8 cellular contexts compared by ENCODE assay signal in the genomic region with DNA sequence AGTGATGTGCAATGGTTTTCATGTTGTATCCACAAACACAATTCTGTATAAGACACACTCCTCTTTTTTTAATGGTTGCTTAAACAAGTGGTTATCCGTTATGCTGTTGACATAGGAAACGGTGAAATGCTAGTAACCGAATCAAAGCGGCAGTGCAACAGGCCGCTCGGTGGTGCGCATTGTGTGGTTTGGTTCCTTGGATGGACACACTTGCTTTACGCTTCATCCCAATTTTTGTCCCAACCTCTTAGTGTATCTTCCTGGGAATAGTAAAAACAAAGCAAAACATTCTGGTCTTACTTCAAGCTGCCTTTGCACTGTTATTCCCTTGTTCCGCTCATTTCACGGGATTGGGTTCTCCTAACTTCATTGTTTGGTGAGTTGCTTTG. TPM values are rescaled to one million over a fixed set of nuclear protein-coding genes. Genes with fewer than 3 reads are reported as not detected.
DNase-seq lines count a peak whose midpoint lies in the region; ATAC-seq and TF ChIP-seq lines count a peak whose summit lies in the region.

No MANE protein-coding gene starts in this region.

- H3K9me3 Mint-ChIP-seq in central memory CD8-positive, alpha-beta T cell = no peaks in the 10 kb centered on the region

- H4K5ac ChIP-seq in IMR-90 (ENCODE audit: low read depth, low read length) = peak overlapping the region; percentile 59

- DNase-seq in AG04449 (ENCODE audit: low read depth, low spot score) (no peak), IMR-90 (peak; percentile 44), GM03348 (ENCODE audit: low spot score) (no peak), iPS-NIHi11 (ENCODE audit: low spot score) (no peak), G401 (ENCODE audit: low spot score) (no peak), 8988T (no peak)
- no peak for DNase-seq in central memory CD8-positive, alpha-beta T cell (ENCODE audit: low spot score in 2 of 2)

- CTCF ChIA-PET in AG04449 (lab: Yijun Ruan, JAX) = interaction anchor here (0.7 to 6.7 kb wide), 2 partner anchors 8 to 13 kb away, joined by 4 to 44 read pairs; no protein-coding TSS in a partner anchor
- CTCF ChIA-PET in IMR-90 (lab: Yijun Ruan, JAX) = interaction anchor here (0.6 kb wide), 1 partner anchor 41 kb away, joined by 3 read pairs; no protein-coding TSS in a partner anchor

- peaks cover 5% of the 10 kb centered on the region for H4K20me1 ChIP-seq in IMR-90 (ENCODE audit: insufficient read depth, low read length)

- peak overlapping the region; percentile 88 for H2BK5ac ChIP-seq in IMR-90 (ENCODE audit: low read depth, low read length, poor library complexity, severe bottlenecking)

- H3K36me3 Mint-ChIP-seq in central memory CD8-positive, alpha-beta T cell (ENCODE audit: insufficient read depth) = peaks cover 24% of the 10 kb centered on the region

- peak overlapping the region; percentile 91 for H4K91ac ChIP-seq in IMR-90 (ENCODE audit: insufficient read depth, low read depth, low read length)

- TF ChIP-seq POLR2A in IMR-90 (IDR thresholded peaks at IDR 0.05; ENCODE audit: low read depth, low read length) = no peak

- H3K9me3 ChIP-seq in IMR-90 (ENCODE audit: control insufficient read depth, insufficient read depth, low read length) (no peaks in the 10 kb centered on the region), mucosa of rectum (ENCODE audit: control insufficient read depth in 2 of 2, low read length in 2 of 2) (no peaks in the 10 kb centered on the region)

- H2BK15ac ChIP-seq in IMR-90 (ENCODE audit: low read depth, low read length) = peak overlapping the region; percentile 93; the same call in 2 of the 3 replicates

- H3K56ac ChIP-seq in IMR-90 (ENCODE audit: extremely low read depth, insufficient read depth, low read length) = peak overlapping the region; percentile 81

- TF ChIP-seq CTCF in AG04449 (IDR thresholded peaks at IDR 0.05; ENCODE audit: insufficient read depth, low read length, missing control alignments) (no peak), IMR-90 (conservative IDR thresholded peaks at IDR 0.05; ENCODE audit: low read depth, low read length) (no peak)

- TSS peak; percentile 17 for BruUV-seq in IMR-90 (replicated peaks; lab: Mats Ljungman, UMichigan)

- in situ Hi-C loops in IMR-90 (cut with MboI; ENCODE audit: low sequenced_read_pairs) = loop anchor here (25.0 kb wide), 1 partner anchor 374 kb away; the partner anchor contains the start of gene ERO1A
- in situ Hi-C loops in G401 (cut with HindIII; ENCODE audit: low sequenced_read_pairs) = no loop called here

- H3K79me1 ChIP-seq in IMR-90 (ENCODE audit: low read depth in 1 of 2, low read length in 2 of 2) = peaks cover 15 to 73% of the 10 kb centered on the region in 2 experiments; a peak in 3 of 4 replicates

- peak overlapping the region; percentile 93 for H2BK120ac ChIP-seq in IMR-90 (ENCODE audit: low read depth, low read length)

- H2AK5ac ChIP-seq in IMR-90 (ENCODE audit: low read depth, low read length) = peak overlapping the region; percentile 33; the same call in 1 of the 2 replicates

- H3K4ac ChIP-seq in IMR-90 (ENCODE audit: low read depth, low read length) = peak overlapping the region; percentile 89

- no peak for TF ChIP-seq RAD21 in IMR-90 (IDR thresholded peaks at IDR 0.05; ENCODE audit: low read length)

- H3K27me3 Mint-ChIP-seq in central memory CD8-positive, alpha-beta T cell = no peaks in the 10 kb centered on the region

- no peak for ATAC-seq in IMR-90 (ENCODE audit: low read depth)
- no peak for ATAC-seq in central memory CD8-positive, alpha-beta T cell (replicated peaks; ENCODE audit: extremely low read depth, poor library complexity, severe bottlenecking)

- H3K36me3 ChIP-seq in IMR-90 (ENCODE audit: control insufficient read depth, insufficient read depth, low read length) = peaks cover 6% of the 10 kb centered on the region; the same call in 1 of the 2 replicates
- H3K36me3 ChIP-seq in mucosa of rectum (ENCODE audit: control insufficient read depth in 2 of 2, insufficient read depth in 2 of 2, low read length in 2 of 2) = no peaks in the 10 kb centered on the region

- dilution Hi-C loops in IMR-90 (cut with HindIII; ENCODE audit: low sequenced_read_pairs, unreplicated experiment) = no loop called here

- peak overlapping the region; percentile 88 for H2AFZ ChIP-seq in IMR-90 (replicated peaks; ENCODE audit: low read length, poor library complexity)

- peak overlapping the region; percentile 92 for H3K18ac ChIP-seq in IMR-90 (ENCODE audit: low read depth, low read length)

- H3K4me3 ChIP-seq in AG04449 (ENCODE audit: low read depth, low read length) (peak overlapping the region; percentile 77), IMR-90 (ENCODE audit: insufficient read depth, low read depth, low read length) (peak overlapping the region; percentile 90), mucosa of rectum (ENCODE audit: low read length in 2 of 2) (peak overlapping the region; percentile 74 to 84)

- POLR2A ChIA-PET in AG04449 (lab: Yijun Ruan, JAX) = interaction anchor here (1.5 kb wide), 2 partner anchors 14 to 145 kb away, joined by 4 to 5 read pairs; no protein-coding TSS in a partner anchor
- POLR2A ChIA-PET in IMR-90 (lab: Charles Lee; ENCODE audit: unreplicated experiment) = interaction anchor here (1.4 kb wide), 1 partner anchor 145 kb away, joined by 6 read pairs; no protein-coding TSS in a partner anchor

- H3K4me1 ChIP-seq in IMR-90 (ENCODE audit: control insufficient read depth, insufficient read depth, low read length) (peaks cover 10% of the 10 kb centered on the region), mucosa of rectum (ENCODE audit: control insufficient read depth in 2 of 2, insufficient read depth in 2 of 2, low read length in 2 of 2) (peaks cover 12 to 29% of the 10 kb centered on the region in 2 donors)

- H3K14ac ChIP-seq in IMR-90 (replicated peaks; ENCODE audit: low read depth, low read length) = peak overlapping the region; percentile 93

- peak overlapping the region; percentile 98 for H3K23ac ChIP-seq in IMR-90 (ENCODE audit: low read depth, low read length)

- peak overlapping the region; percentile 86 for H3K27ac ChIP-seq in IMR-90 (ENCODE audit: insufficient read depth, low read length)
- peak overlapping the region; percentile 66 to 82 for H3K27ac ChIP-seq in mucosa of rectum (ENCODE audit: low read depth in 2 of 2, low read length in 2 of 2)

- peak overlapping the region; percentile 95 for H3K9ac ChIP-seq in IMR-90 (ENCODE audit: low read depth, low read length)
- H3K9ac ChIP-seq in mucosa of rectum (ENCODE audit: low read depth in 1 of 2, low read length in 2 of 2) = peak overlapping the region; percentile 59 to 60

- H3K4me3 Mint-ChIP-seq in central memory CD8-positive, alpha-beta T cell = peak overlapping the region; percentile 98

- no peaks in the 10 kb centered on the region for H3K27me3 ChIP-seq in IMR-90 (ENCODE audit: control insufficient read depth, insufficient read depth, low read length)
- H3K27me3 ChIP-seq in mucosa of rectum (ENCODE audit: control insufficient read depth in 2 of 2, insufficient read depth in 2 of 2, low read length in 2 of 2) = peaks cover 2 to 11% of the 10 kb centered on the region in 2 donors

- H2BK20ac ChIP-seq in IMR-90 (ENCODE audit: low read depth, low read length) = peak overlapping the region; percentile 80

- H3K27ac Mint-ChIP-seq in central memory CD8-positive, alpha-beta T cell (ENCODE audit: low read depth) = peak overlapping the region; percentile 94

- peaks cover 6% of the 10 kb centered on the region for H3K9me1 ChIP-seq in IMR-90 (ENCODE audit: insufficient read depth, low read length)

- H4K8ac ChIP-seq in IMR-90 (ENCODE audit: low read depth in 2 of 2, low read length in 2 of 2) = peak overlapping the region; percentile 56 to 87

- intact Hi-C loops in IMR-90 (cut with micrococcal nuclease) = loop anchor here (5.0 kb wide), 1 partner anchor 379 kb away; no protein-coding TSS in a partner anchor

- peak overlapping the region; percentile 91 for H3K4me2 ChIP-seq in IMR-90 (ENCODE audit: low read depth, low read length)

- H2AK9ac ChIP-seq in IMR-90 (replicated peaks; ENCODE audit: low read depth, low read length, poor library complexity) = peak overlapping the region; percentile 78

- 17% methylated on average over 1 of the region's 10 CpGs; no CpG with 5 or more reads in 1 of the 2 experiments for WGBS in IMR-90 (ENCODE audit: extremely low coverage in 2 of 2, insufficient read length in 1 of 2), 2 experiments

- H3K4me1 Mint-ChIP-seq in central memory CD8-positive, alpha-beta T cell = peaks cover 73% of the 10 kb centered on the region

TF ChIP-seq in IMR-90, 13 proteins besides CTCF, POLR2A, EP300 and RAD21:
- no peak for TF ChIP-seq CEBPB (IDR thresholded peaks at IDR 0.05; ENCODE audit: low read depth, low read length)
- no peak for TF ChIP-seq MAFK (IDR thresholded peaks at IDR 0.05; ENCODE audit: low read depth, low read length)
- TF ChIP-seq RCOR1 (IDR thresholded peaks at IDR 0.05; ENCODE audit: insufficient replicate concordance, low read length) = no peak
- no peak for TF ChIP-seq RFX5 (IDR thresholded peaks at IDR 0.05; ENCODE audit: low read depth, low read length)
- no peak for TF ChIP-seq BHLHE40 (IDR thresholded peaks at IDR 0.05; ENCODE audit: low read depth, low read length)
- no peak for TF ChIP-seq NFE2L2 (IDR thresholded peaks at IDR 0.05; ENCODE audit: low read depth, low read length)
- TF ChIP-seq MAZ (IDR thresholded peaks at IDR 0.05; ENCODE audit: borderline replicate concordance, low read depth, low read length) = no peak
- no peak for TF ChIP-seq USF2 (IDR thresholded peaks at IDR 0.05; ENCODE audit: low read depth, low read length)
- TF ChIP-seq MXI1 (IDR thresholded peaks at IDR 0.05; ENCODE audit: borderline replicate concordance, low read depth, low read length) = no peak
- no peak for TF ChIP-seq CHD1 (IDR thresholded peaks at IDR 0.05; ENCODE audit: low read depth, low read length)
- TF ChIP-seq FOS (IDR thresholded peaks at IDR 0.05; ENCODE audit: low read depth, low read length) = no peak

RNA-seq across cellular contexts. Expression of gene PTGER2, which starts 0.6 kb away (rescaled TPM):
- 24.7 and 33.6 TPM in 2 replicates for total RNA-seq in IMR-90 (2012; rRNA removed)
- 58.5 and 59.4 TPM in 2 replicates for polyA plus RNA-seq in IMR-90 (2012; rRNA removed)
- polyA plus RNA-seq in IMR-90 (2012; cell fraction: cytosol; rRNA removed) = 23.6 and 49.1 TPM in 2 replicates
- polyA plus RNA-seq in IMR-90 (2012; cell fraction: nucleus; rRNA removed; ENCODE audit: low replicate concordance) = 12.4 and 18.8 TPM in 2 replicates
- total RNA-seq in G401 (2014; rRNA removed; shearing (Covaris generic)) = 0.10 and 0.43 TPM in 2 replicates

RNA-seq across cellular contexts. Expression of gene PTGDR, which starts 46.0 kb away (rescaled TPM):
- total RNA-seq in IMR-90 (2012; rRNA removed) = not detected in 2 replicates
- not detected in 2 replicates for polyA plus RNA-seq in IMR-90 (2012; rRNA removed)
- polyA plus RNA-seq in IMR-90 (2012; cell fraction: cytosol; rRNA removed) = not detected in 2 replicates
- polyA plus RNA-seq in IMR-90 (2012; cell fraction: nucleus; rRNA removed; ENCODE audit: low replicate concordance) = not detected in 2 replicates
- total RNA-seq in G401 (2014; rRNA removed; shearing (Covaris generic)) = not detected in 2 replicates

Comparison
In these comparisons a context has a peak if more than half of its experiments do, and no peak if none do; other contexts are left out.
1. RNA of gene PTGER2, which starts 0.6 kb away (total RNA-seq): 24.7 to 33.6 TPM in IMR-90; 0.10 to 0.43 TPM in G401; every median in the first group is over 10 times any median in the second.
2. Peak in every context shown above with its lines, with median percentiles within 50 percentile points of each other: H3K4me3 ChIP-seq.